ENCODE assay signal across 24 cellular contexts in genomic region chr7:135186261-135186540, GRCh38. TPM values are rescaled to one million over a fixed set of nuclear protein-coding genes. Genes with fewer than 3 reads are reported as not detected.
"Had no signal": no experiment of that assay in that cellular context is flagged by ENCODE, and none has a peak within 500 bp of the region (broad histone marks: within the 10 kb centered on the region; RNA-seq: fewer than 3 reads in every experiment).

No MANE protein-coding gene starts in this region.

- H3K27ac Mint-ChIP-seq: activated naive CD8-positive, alpha-beta T cell treated with anti-CD3 and anti-CD28 coated beads, Interleukin-2, amount 50 U/mL, for 24 hours; activated T-helper 17 cell treated with anti-CD3 and anti-CD28 coated beads, Interleukin-2, amount 50 U/mL, for 72 hours had no signal

- H3K4me1 ChIP-seq: thyroid gland had no signal

- H3K27ac ChIP-seq: brain microvascular endothelial cell, foreskin keratinocyte, neutrophil, pancreas, thyroid gland, WERI-Rb-1 had no signal

- DNase-seq: activated CD4-positive, alpha-beta T cell treated with anti-CD3 and anti-CD28 coated beads, Interleukin-2, amount 50 U/mL, for 4 hours; activated naive CD4-positive, alpha-beta T cell; brain microvascular endothelial cell; central memory CD4-positive, alpha-beta T cell; foreskin keratinocyte; glutamatergic neuron; hippocampal formation; left cardiac atrium; naive thymus-derived CD8-positive, alpha-beta T cell; pancreas; stimulated activated CD4-positive, alpha-beta T cell treated with anti-CD3 and anti-CD28 coated beads, Interleukin-4, amount 100 ng/mL, for 24 hours; stimulated activated naive CD4-positive, alpha-beta T cell; thyroid gland; WERI-Rb-1 had no signal

- H3K9me3 ChIP-seq: pancreas, thyroid gland had no signal

- H3K27me3 Mint-ChIP-seq: activated naive CD8-positive, alpha-beta T cell treated with anti-CD3 and anti-CD28 coated beads, Interleukin-2, amount 50 U/mL, for 24 hours; activated T-helper 17 cell treated with anti-CD3 and anti-CD28 coated beads, Interleukin-2, amount 50 U/mL, for 72 hours; naive thymus-derived CD8-positive, alpha-beta T cell had no signal

- ATAC-seq: activated T-helper 17 cell treated with anti-CD3 and anti-CD28 coated beads, Interleukin-2, amount 50 U/mL, for 72 hours; foreskin keratinocyte; left cardiac atrium; naive thymus-derived CD8-positive, alpha-beta T cell; pancreas had no signal

- H3K4me3 Mint-ChIP-seq: activated naive CD8-positive, alpha-beta T cell treated with anti-CD3 and anti-CD28 coated beads, Interleukin-2, amount 50 U/mL, for 24 hours; activated T-helper 17 cell treated with anti-CD3 and anti-CD28 coated beads, Interleukin-2, amount 50 U/mL, for 72 hours; naive thymus-derived CD8-positive, alpha-beta T cell had no signal

- H3K4me2 ChIP-seq: smooth muscle cell had no signal

- H3K4me1 Mint-ChIP-seq: activated T-helper 17 cell treated with anti-CD3 and anti-CD28 coated beads, Interleukin-2, amount 50 U/mL, for 72 hours had no signal

- H3K4me3 ChIP-seq: pancreas, smooth muscle cell, thyroid gland had no signal

- H3K27me3 ChIP-seq: brain microvascular endothelial cell, foreskin keratinocyte, neutrophil, pancreas, thyroid gland had no signal

RNA-seq across cellular contexts. Expression of gene TMEM140, which starts 38.3 kb away (rescaled TPM):
- total RNA-seq: foreskin keratinocyte, smooth muscle cell had no signal

RNA-seq across cellular contexts. Expression of gene STRA8, which starts 47.4 kb away (rescaled TPM):
- total RNA-seq: activated T-helper 17 cell treated with anti-CD3 and anti-CD28 coated beads, Interleukin-2, amount 50 U/mL, for 72 hours; aorta; epithelial cell of proximal tubule; fibroblast of lung; foreskin keratinocyte; left cardiac atrium; mesenteric fat pad; naive thymus-derived CD8-positive, alpha-beta T cell; pancreas; sciatic nerve; smooth muscle cell; thyroid gland; ureter had no signal
- polyA plus RNA-seq: aorta; fibroblast of lung; foreskin keratinocyte; naive thymus-derived CD8-positive, alpha-beta T cell; smooth muscle cell had no signal
